14 cellular contexts compared by ENCODE assay signal in the genomic region with DNA sequence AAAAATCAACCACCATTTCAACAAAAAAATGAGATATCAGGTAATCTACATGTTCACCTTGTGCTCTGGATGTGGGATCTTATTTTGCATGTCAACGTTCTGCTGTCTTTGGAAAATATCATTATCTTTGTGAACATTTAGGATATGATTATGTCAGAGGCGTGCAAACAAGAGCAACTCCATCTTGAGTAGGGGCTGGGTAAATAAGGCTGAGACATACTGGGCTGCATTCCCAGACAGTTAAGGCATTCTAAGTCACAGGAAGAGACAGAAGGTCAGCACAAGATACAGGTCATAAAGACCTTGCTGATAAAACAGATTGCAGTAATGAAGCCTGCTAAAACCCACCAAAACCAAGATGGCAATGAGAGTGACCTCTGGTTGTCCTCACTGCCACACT. TPM values are rescaled to one million over a fixed set of nuclear protein-coding genes. Genes with fewer than 3 reads are reported as not detected.
A peak's percentile ranks its signal among the peaks of the same experiment; 100 is the strongest.
DNase-seq lines count a peak whose midpoint lies in the region; ATAC-seq and TF ChIP-seq lines count a peak whose summit lies in the region.
"Had no signal": no experiment of that assay in that cellular context is flagged by ENCODE, and none has a peak within 500 bp of the region (broad histone marks: within the 10 kb centered on the region; RNA-seq: fewer than 3 reads in every experiment).

No MANE protein-coding gene starts in this region.

- H3K4me3 Mint-ChIP-seq in neural crest cell: no peak overlapping the region
- no peak overlapping the region for H3K4me3 Mint-ChIP-seq in activated CD8-positive, alpha-beta T cell treated with anti-CD3 and anti-CD28 coated beads, Interleukin-2, amount 10 ng/mL, durations not matched to agents 7 days and 5 days
- H3K4me3 Mint-ChIP-seq: CD4-positive, alpha-beta T cell had no signal

- intact Hi-C loops in ascending aorta (cut with DNase I): no loop called here

- CTCF ChIA-PET in activated CD8-positive, alpha-beta T cell treated with anti-CD3 and anti-CD28 coated beads, Interleukin-2, amount 10 ng/mL, durations not matched to agents 7 days and 5 days (lab: Charles Lee): interaction anchor here (1.4 kb wide), 1 partner anchor 20 kb away, joined by 4 read pairs; no protein-coding TSS in a partner anchor

- no peaks in the 10 kb centered on the region for H3K36me3 ChIP-seq in brain microvascular endothelial cell (replicated peaks)
- H3K36me3 ChIP-seq in ascending aorta: no peaks in the 10 kb centered on the region

- H3K4me3 ChIP-seq in brain microvascular endothelial cell (ENCODE audit: low read depth, low read length) (no peak overlapping the region), ascending aorta (no peak overlapping the region)
- H3K4me3 ChIP-seq: BLaER1 treated with 17β-estradiol and CSF1 and Interleukin-3, amounts not matched to agents 10 nM and 100 nM; GM23248 had no signal

- no peak for TF ChIP-seq CTCF in brain microvascular endothelial cell (IDR thresholded peaks at IDR 0.05; ENCODE audit: low read depth, low read length, missing control alignments)
- TF ChIP-seq CTCF in neural crest cell (conservative IDR thresholded peaks at IDR 0.05): no peak
- TF ChIP-seq CTCF in ascending aorta (IDR thresholded peaks at IDR 0.05): no peak

- H3K4me1 ChIP-seq in ascending aorta: no peaks in the 10 kb centered on the region

- peak overlapping the region; percentile 23 for H3K27ac Mint-ChIP-seq in neural crest cell (ENCODE audit: unreplicated experiment)
- no peak overlapping the region for H3K27ac Mint-ChIP-seq in activated CD8-positive, alpha-beta T cell treated with anti-CD3 and anti-CD28 coated beads, Interleukin-2, amount 10 ng/mL, durations not matched to agents 7 days and 5 days
- H3K27ac Mint-ChIP-seq: CD4-positive, alpha-beta T cell had no signal

- no peaks in the 10 kb centered on the region for H3K36me3 Mint-ChIP-seq in neural crest cell (ENCODE audit: low read depth)
- peaks cover 11% of the 10 kb centered on the region for H3K36me3 Mint-ChIP-seq in activated CD8-positive, alpha-beta T cell treated with anti-CD3 and anti-CD28 coated beads, Interleukin-2, amount 10 ng/mL, durations not matched to agents 7 days and 5 days (ENCODE audit: low read depth)

- DNase-seq in EH (ENCODE audit: low read depth) (peak; percentile 31), brain microvascular endothelial cell (peak; percentile 61), neural crest cell (ENCODE audit: low read depth, low spot score) (no peak), ascending aorta (ENCODE audit: low spot score in 2 of 2) (no peak)
- DNase-seq in activated CD8-positive, alpha-beta T cell treated with anti-CD3 and anti-CD28 coated beads, Interleukin-2, amount 10 ng/mL, durations not matched to agents 7 days and 5 days: no peak
- DNase-seq: CD4-positive, alpha-beta T cell; DMS79 treated with DMSO at 0.1 percent for 48 hours; GF-D8; GM23248 had no signal

- ATAC-seq in SK-N-SH treated with all-trans-retinoic acid at 6 μM for 48 hours (no peak), GM18870 (IDR thresholded peaks at IDR 0.05; ENCODE audit: unreplicated experiment) (no peak)
- no peak for ATAC-seq in activated CD8-positive, alpha-beta T cell treated with anti-CD3 and anti-CD28 coated beads, Interleukin-2, amount 10 ng/mL, durations not matched to agents 7 days and 5 days
- ATAC-seq: HCT116, HepG2 had no signal

- H3K27me3 ChIP-seq in brain microvascular endothelial cell (replicated peaks): no peaks in the 10 kb centered on the region
- H3K27me3 ChIP-seq in ascending aorta: no peaks in the 10 kb centered on the region
- H3K27me3 ChIP-seq: BLaER1 treated with 17β-estradiol and CSF1 and Interleukin-3, amounts not matched to agents 10 nM and 100 nM had no signal

- POLR2A ChIA-PET in activated CD8-positive, alpha-beta T cell treated with anti-CD3 and anti-CD28 coated beads, Interleukin-2, amount 10 ng/mL, durations not matched to agents 7 days and 5 days (lab: Charles Lee): no interaction called here

- H3K9me3 Mint-ChIP-seq in neural crest cell: peaks cover 6% of the 10 kb centered on the region
- no peaks in the 10 kb centered on the region for H3K9me3 Mint-ChIP-seq in activated CD8-positive, alpha-beta T cell treated with anti-CD3 and anti-CD28 coated beads, Interleukin-2, amount 10 ng/mL, durations not matched to agents 7 days and 5 days (ENCODE audit: insufficient read depth)
- H3K9me3 Mint-ChIP-seq: CD4-positive, alpha-beta T cell had no signal

- in situ Hi-C loops in brain microvascular endothelial cell (cut with HindIII; ENCODE audit: low pct_ligation_motif_present, low sequenced_read_pairs): no loop called here

- no peaks in the 10 kb centered on the region for H3K9me3 ChIP-seq in ascending aorta

- H3K27ac ChIP-seq in brain microvascular endothelial cell (peak overlapping the region; percentile 89), ascending aorta (no peak overlapping the region)
- H3K27ac ChIP-seq: BLaER1 treated with 17β-estradiol and CSF1 and Interleukin-3, amounts not matched to agents 10 nM and 100 nM; GM23248 had no signal

- peaks cover 21% of the 10 kb centered on the region for H3K4me1 Mint-ChIP-seq in neural crest cell
- peaks cover 21% of the 10 kb centered on the region for H3K4me1 Mint-ChIP-seq in activated CD8-positive, alpha-beta T cell treated with anti-CD3 and anti-CD28 coated beads, Interleukin-2, amount 10 ng/mL, durations not matched to agents 7 days and 5 days (ENCODE audit: low read depth)

- no peaks in the 10 kb centered on the region for H3K27me3 Mint-ChIP-seq in neural crest cell (ENCODE audit: low read depth)
- peaks cover 1% of the 10 kb centered on the region for H3K27me3 Mint-ChIP-seq in activated CD8-positive, alpha-beta T cell treated with anti-CD3 and anti-CD28 coated beads, Interleukin-2, amount 10 ng/mL, durations not matched to agents 7 days and 5 days (ENCODE audit: low read depth)
- H3K27me3 Mint-ChIP-seq: CD4-positive, alpha-beta T cell had no signal

TF ChIP-seq in SK-N-SH treated with all-trans-retinoic acid at 6 μM for 48 hours, 23 proteins besides CTCF, POLR2A, EP300 and RAD21:
- TF ChIP-seq SNAI2 (CRISPR knock-in tag; IDR thresholded peaks at IDR 0.05): peak; percentile 34; the same call in 1 of the 2 replicates
- TF ChIP-seq ZFP3 (CRISPR knock-in tag; IDR thresholded peaks at IDR 0.05): peak; percentile 82; the same call in 1 of the 2 replicates
- TF ChIP-seq, protein P1, sequence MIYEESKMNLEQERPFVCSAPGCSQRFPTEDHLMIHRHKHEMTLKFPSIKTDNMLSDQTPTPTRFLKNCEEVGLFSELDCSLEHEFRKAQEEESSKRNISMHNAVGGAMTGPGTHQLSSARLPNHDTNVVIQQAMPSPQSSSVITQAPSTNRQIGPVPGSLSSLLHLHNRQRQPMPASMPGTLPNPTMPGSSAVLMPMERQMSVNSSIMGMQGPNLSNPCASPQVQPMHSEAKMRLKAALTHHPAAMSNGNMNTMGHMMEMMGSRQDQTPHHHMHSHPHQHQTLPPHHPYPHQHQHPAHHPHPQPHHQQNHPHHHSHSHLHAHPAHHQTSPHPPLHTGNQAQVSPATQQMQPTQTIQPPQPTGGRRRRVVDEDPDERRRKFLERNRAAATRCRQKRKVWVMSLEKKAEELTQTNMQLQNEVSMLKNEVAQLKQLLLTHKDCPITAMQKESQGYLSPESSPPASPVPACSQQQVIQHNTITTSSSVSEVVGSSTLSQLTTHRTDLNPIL (CRISPR knock-in tag; IDR thresholded peaks at IDR 0.05; ENCODE audit: low read depth): no peak
TF ChIP-seq in SK-N-SH treated with all-trans-retinoic acid at 6 μM for 48 hours: peak in this region for 2.

RNA-seq across cellular contexts. Expression of a gene that starts 28.8 kb away (rescaled TPM):
- total RNA-seq in neural crest cell (10.5 and 10.8 TPM in 2 replicates), ascending aorta (10.2 TPM)
- total RNA-seq in activated CD8-positive, alpha-beta T cell treated with anti-CD3 and anti-CD28 coated beads, Interleukin-2, amount 10 ng/mL, durations not matched to agents 7 days and 5 days: 10 to 100 TPM; 16.0 to 16.3 TPM

RNA-seq across cellular contexts. Expression of a gene that starts 56.3 kb away (rescaled TPM):
- total RNA-seq in neural crest cell (55.5 and 58.7 TPM in 2 replicates), ascending aorta (55.6 TPM)
- total RNA-seq in activated CD8-positive, alpha-beta T cell treated with anti-CD3 and anti-CD28 coated beads, Interleukin-2, amount 10 ng/mL, durations not matched to agents 7 days and 5 days: 10 to 100 TPM; 50.5 to 53.2 TPM

Comparison
In these comparisons a context has a peak if more than half of its experiments do, and no peak if none do; other contexts are left out.
1. DNase-seq: peak in EH (single experiment) and brain microvascular endothelial cell (single experiment); none in neural crest cell (single experiment), ascending aorta (0 of 2) and activated CD8-positive, alpha-beta T cell treated with anti-CD3 and anti-CD28 coated beads, Interleukin-2, amount 10 ng/mL, durations not matched to agents 7 days and 5 days (single experiment).